In the genomic region with DNA sequence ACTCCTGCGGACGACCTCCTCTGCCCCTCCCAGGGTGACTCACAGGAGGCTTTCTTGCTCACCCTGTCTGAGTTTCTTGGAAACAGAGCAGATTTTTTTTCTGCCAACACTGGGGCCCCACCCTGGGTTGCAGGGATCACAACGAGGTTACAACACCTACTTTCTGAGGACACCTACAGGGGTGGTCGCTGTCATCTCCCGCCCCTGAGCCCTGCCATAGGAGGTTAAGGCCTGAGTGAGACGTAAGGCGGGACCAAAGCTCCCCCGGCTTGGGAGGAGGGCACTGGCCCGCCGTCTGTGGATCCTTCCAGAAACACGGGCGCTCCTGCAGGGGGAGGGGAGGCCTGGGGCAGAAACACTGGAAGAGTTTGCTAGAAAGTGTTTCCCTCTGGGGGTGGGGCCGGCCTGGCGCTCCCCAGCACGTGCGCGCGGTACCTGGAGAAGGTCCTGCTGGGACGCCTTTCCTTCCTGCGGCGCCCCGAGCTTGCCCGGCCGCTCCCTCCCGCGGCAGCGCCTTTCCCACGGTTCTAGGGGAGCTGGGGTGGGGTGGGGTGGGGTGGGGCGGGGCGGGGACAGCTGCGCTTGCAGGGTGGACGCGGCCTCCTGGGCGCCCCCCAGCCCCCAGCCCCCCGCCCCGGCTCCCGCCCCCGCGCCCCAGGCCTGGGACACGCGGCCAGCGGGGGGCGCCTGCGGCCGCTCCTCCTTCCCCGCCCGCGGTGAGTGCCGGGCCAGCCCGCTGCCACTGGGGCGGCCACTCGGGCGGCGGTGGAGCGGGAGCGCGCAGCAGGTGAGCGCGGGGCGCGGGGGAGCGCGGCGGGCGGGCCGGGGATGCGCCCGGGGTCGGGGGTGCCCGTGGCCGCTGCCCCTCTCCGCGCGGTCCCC, we compare ENCODE assay signal across 8 cellular contexts. TPM values are rescaled to one million over a fixed set of nuclear protein-coding genes. Genes with fewer than 3 reads are reported as not detected.
DNase-seq lines count a peak whose midpoint lies in the region; ATAC-seq and TF ChIP-seq lines count a peak whose summit lies in the region.

No MANE protein-coding gene starts in this region.

- TF ChIP-seq CTCF in hepatocyte (IDR thresholded peaks at IDR 0.05; ENCODE audit: poor library complexity): peak; percentile 31

- H2AFZ ChIP-seq in hepatocyte: peak overlapping the region; percentile 85

- H3K4me1 Mint-ChIP-seq in activated naive CD8-positive, alpha-beta T cell treated with anti-CD3 and anti-CD28 coated beads, Interleukin-2, amount 50 U/mL, for 24 hours: peaks cover 7% of the 10 kb centered on the region

- peak; percentile 85 for DNase-seq in AG08396 (ENCODE audit: low spot score)
- peak; percentile 95 to 96 for DNase-seq in SJSA1 (ENCODE audit: low read depth in 1 of 2, low spot score in 2 of 2)
- DNase-seq in activated naive CD8-positive, alpha-beta T cell treated with anti-CD3 and anti-CD28 coated beads, Interleukin-2, amount 50 U/mL, for 24 hours: peak; percentile 66
- DNase-seq in hepatocyte (ENCODE audit: low spot score): peak; percentile 75
- DNase-seq in skeletal muscle cell (ENCODE audit: low read depth): no peak
- DNase-seq in superior temporal gyrus (ENCODE audit: extremely low spot score): no peak

- no peaks in the 10 kb centered on the region for H3K79me2 ChIP-seq in hepatocyte

- H3K27ac ChIP-seq in SJSA1 (peak overlapping the region; percentile 96), hepatocyte (no peak overlapping the region)

- H3K9me2 ChIP-seq in hepatocyte (replicated peaks; ENCODE audit: insufficient read depth): no peaks in the 10 kb centered on the region

- H3K4me1 ChIP-seq in SJSA1 (replicated peaks) (peaks cover 72% of the 10 kb centered on the region), hepatocyte (ENCODE audit: insufficient read depth) (peaks cover 8% of the 10 kb centered on the region)

- peak overlapping the region; percentile 81 for H3K27ac Mint-ChIP-seq in activated naive CD8-positive, alpha-beta T cell treated with anti-CD3 and anti-CD28 coated beads, Interleukin-2, amount 50 U/mL, for 24 hours

- no peaks in the 10 kb centered on the region; the same call in 1 of the 2 replicates for H3K9me3 ChIP-seq in SJSA1 (replicated peaks)
- H3K9me3 ChIP-seq in hepatocyte (ENCODE audit: low read depth): no peaks in the 10 kb centered on the region

- ATAC-seq in GM18907 (IDR thresholded peaks at IDR 0.05; ENCODE audit: unreplicated experiment) (peak; percentile 74), HG03159 (IDR thresholded peaks at IDR 0.05; ENCODE audit: unreplicated experiment) (peak; percentile 69)
- peak; percentile 89 for ATAC-seq in activated naive CD8-positive, alpha-beta T cell treated with anti-CD3 and anti-CD28 coated beads, Interleukin-2, amount 50 U/mL, for 24 hours

- peak overlapping the region; percentile 78 for H3K4me3 Mint-ChIP-seq in activated naive CD8-positive, alpha-beta T cell treated with anti-CD3 and anti-CD28 coated beads, Interleukin-2, amount 50 U/mL, for 24 hours

- H3K4me2 ChIP-seq in hepatocyte: peak overlapping the region; percentile 99

- no peaks in the 10 kb centered on the region for H4K20me1 ChIP-seq in hepatocyte (ENCODE audit: insufficient read depth, poor library complexity, severe bottlenecking)

- H3K36me3 Mint-ChIP-seq in activated naive CD8-positive, alpha-beta T cell treated with anti-CD3 and anti-CD28 coated beads, Interleukin-2, amount 50 U/mL, for 24 hours (ENCODE audit: low read depth): no peaks in the 10 kb centered on the region

- H3K27me3 ChIP-seq in SJSA1 (replicated peaks) (no peaks in the 10 kb centered on the region), hepatocyte (no peaks in the 10 kb centered on the region)

- H3K4me3 ChIP-seq in SJSA1 (peak overlapping the region; percentile 67), hepatocyte (peak overlapping the region; percentile 70), skeletal muscle cell (ENCODE audit: low read depth, low read length) (peak overlapping the region; percentile 59)

- 9% methylated on average over 14 of the region's 74 CpGs for WGBS in hepatocyte (ENCODE audit: low lambda C conversion rate, missing lambda C conversion rate)

- H3K36me3 ChIP-seq in SJSA1 (peaks cover 28% of the 10 kb centered on the region), hepatocyte (replicated peaks; ENCODE audit: insufficient read depth, low read depth) (no peaks in the 10 kb centered on the region)

- H3K27me3 Mint-ChIP-seq in activated naive CD8-positive, alpha-beta T cell treated with anti-CD3 and anti-CD28 coated beads, Interleukin-2, amount 50 U/mL, for 24 hours: peaks cover 5% of the 10 kb centered on the region

- no peaks in the 10 kb centered on the region for H3K9me3 Mint-ChIP-seq in activated naive CD8-positive, alpha-beta T cell treated with anti-CD3 and anti-CD28 coated beads, Interleukin-2, amount 50 U/mL, for 24 hours

RNA-seq across cellular contexts. Expression of a gene that starts 20.7 kb away (rescaled TPM):
- total RNA-seq in SJSA1 (2014; rRNA removed; shearing (Covaris generic)): 103 and 121 TPM in 2 replicates
- total RNA-seq in hepatocyte: 3.9 and 6.9 TPM in 2 replicates
- polyA plus RNA-seq in hepatocyte: 3.3 and 4.4 TPM in 2 replicates

Comparison
In these comparisons a context has a peak if more than half of its experiments do, and no peak if none do; other contexts are left out.
1. DNase-seq: peak in AG08396 (single experiment), SJSA1 (2 of 2), activated naive CD8-positive, alpha-beta T cell treated with anti-CD3 and anti-CD28 coated beads, Interleukin-2, amount 50 U/mL, for 24 hours (single experiment) and hepatocyte (single experiment); none in skeletal muscle cell (single experiment) and superior temporal gyrus (single experiment).
2. RNA of a gene that starts 20.7 kb away (total RNA-seq): 103 to 121 TPM in SJSA1; 3.9 to 6.9 TPM in hepatocyte; every median in the first group is over 10 times any median in the second.
3. Peak in every context shown above with its lines, with median percentiles within 50 percentile points of each other: ATAC-seq and H3K4me3 ChIP-seq.